ENCODE assay signal across 10 cellular contexts in the genomic region with DNA sequence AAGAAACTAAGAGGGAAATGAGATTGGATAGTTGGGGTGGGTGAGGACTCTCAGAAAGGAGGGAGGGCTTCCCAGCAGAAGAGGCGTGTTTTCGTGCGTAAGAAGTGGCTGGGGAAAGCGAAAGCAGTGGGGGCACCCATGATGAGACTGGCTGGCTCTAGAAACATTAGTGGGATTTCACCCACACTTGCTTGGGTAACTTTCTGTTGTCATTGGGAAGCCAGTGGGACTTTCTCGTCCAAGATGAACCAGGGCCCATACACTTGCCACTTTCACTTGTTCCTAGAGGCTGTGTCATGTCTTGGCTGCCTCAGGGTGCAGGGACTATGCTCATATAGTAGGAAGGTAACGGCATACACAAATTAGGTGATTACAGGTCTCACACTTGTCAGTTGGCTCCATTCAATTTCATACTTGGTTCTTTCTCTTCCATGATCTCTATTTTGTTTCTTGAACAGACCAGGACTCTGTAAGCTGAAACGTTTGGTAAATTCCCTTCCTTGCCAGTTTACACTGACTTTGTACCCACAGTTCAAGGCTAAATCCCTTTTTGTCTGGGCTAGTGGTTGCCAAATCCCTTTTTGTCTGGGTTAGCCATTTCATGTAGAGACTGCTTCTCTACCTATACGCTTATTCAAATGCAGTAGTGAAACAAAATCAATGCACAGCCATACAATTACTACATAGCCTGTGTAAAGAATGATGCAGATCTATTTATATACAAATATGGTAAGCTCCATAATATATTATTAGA. TPM values are rescaled to one million over a fixed set of nuclear protein-coding genes. Genes with fewer than 3 reads are reported as not detected.
DNase-seq lines count a peak whose midpoint lies in the region; ATAC-seq, FAIRE-seq and TF ChIP-seq lines count a peak whose summit lies in the region.
"Had no signal": no experiment of that assay in that cellular context is flagged by ENCODE, and none has a peak within 500 bp of the region (broad histone marks: within the 10 kb centered on the region; RNA-seq: fewer than 3 reads in every experiment).

No MANE protein-coding gene starts in this region.

- no peak for TF ChIP-seq EP300 in sigmoid colon (IDR thresholded peaks at IDR 0.05)

- H3K9me3 ChIP-seq in sigmoid colon (no peaks in the 10 kb centered on the region), GM23248 (ENCODE audit: low read depth) (no peaks in the 10 kb centered on the region), right cardiac atrium (ENCODE audit: control insufficient read depth, low read length) (no peaks in the 10 kb centered on the region)
- H3K9me3 ChIP-seq: Caco-2 had no signal

- no peak overlapping the region for H2AFZ ChIP-seq in GM23248

- H3K4me3 ChIP-seq in sigmoid colon = no peak overlapping the region
- H3K4me3 ChIP-seq in GM23248 = no peak overlapping the region
- H3K4me3 ChIP-seq in right cardiac atrium (ENCODE audit: low read length) = no peak overlapping the region

- no peak overlapping the region for H3K9ac ChIP-seq in GM23248

- H3F3A ChIP-seq in GM23248 (ENCODE audit: insufficient read depth) = no peaks in the 10 kb centered on the region

- WGBS in sigmoid colon, 2 donors = 78 to 80% methylated on average over 8 of the region's 8 CpGs
- 73 to 75% methylated on average over 8 of the region's 8 CpGs for WGBS in GM23248 (ENCODE audit: low coverage in 1 of 2, low lambda C conversion rate in 2 of 2, missing lambda C conversion rate in 2 of 2), 2 experiments
- 82% methylated on average over 8 of the region's 8 CpGs for WGBS in right cardiac atrium

- no peaks in the 10 kb centered on the region for H4K20me1 ChIP-seq in GM23248 (ENCODE audit: insufficient read depth)

- H3K4me1 ChIP-seq in sigmoid colon (peaks cover 0 to 17% (median 13%) of the 10 kb centered on the region in 4 donors), GM23248 (ENCODE audit: insufficient read depth) (peaks cover 10% of the 10 kb centered on the region), right cardiac atrium (ENCODE audit: control insufficient read depth, insufficient read depth, low read length) (no peaks in the 10 kb centered on the region)

- TF ChIP-seq POLR2A in GM12892 (IDR thresholded peaks at IDR 0.05; ENCODE audit: low read depth, low read length) = peak; percentile 27; the same call in 1 of the 2 replicates
- TF ChIP-seq POLR2A in sigmoid colon (IDR thresholded peaks at IDR 0.05) = no peak

- H3K79me2 ChIP-seq in GM23248 (ENCODE audit: insufficient read depth) = no peaks in the 10 kb centered on the region

- no peak for TF ChIP-seq CTCF in sigmoid colon (IDR thresholded peaks at IDR 0.05)

- in situ Hi-C loops in GM23248 (cut with MboI) = no loop called here

- DNase-seq in GM12892 (ENCODE audit: insufficient read length) = no peak
- DNase-seq in activated CD8-positive, alpha-beta memory T cell treated with anti-CD3 and anti-CD28 coated beads, Interleukin-2, amount 50 U/mL, for 24 hours (ENCODE audit: extremely low read depth) = peak; percentile 15
- DNase-seq in sigmoid colon = no peak
- no peak for DNase-seq in GM23248
- DNase-seq in right cardiac atrium = no peak
- DNase-seq in AG08395 (ENCODE audit: low spot score) = no peak

- intact Hi-C loops in sigmoid colon (cut with DNase I) (no loop called here), right cardiac atrium (cut with DNase I) (no loop called here)

- H3K9me2 ChIP-seq in GM23248 (ENCODE audit: insufficient read depth) = no peaks in the 10 kb centered on the region

- H3K36me3 ChIP-seq in sigmoid colon (no peaks in the 10 kb centered on the region), GM23248 (ENCODE audit: low read depth) (no peaks in the 10 kb centered on the region)

- no peak overlapping the region for H3K4me2 ChIP-seq in GM23248 (ENCODE audit: unreplicated experiment)

- FAIRE-seq in GM12892 (lab: Jason Lieb, UNC) = peak; percentile 88

- H3K27me3 ChIP-seq in sigmoid colon (no peaks in the 10 kb centered on the region), GM23248 (replicated peaks; ENCODE audit: insufficient read depth) (no peaks in the 10 kb centered on the region), right cardiac atrium (ENCODE audit: control insufficient read depth, insufficient read depth) (no peaks in the 10 kb centered on the region)

- ATAC-seq in HG02970 (IDR thresholded peaks at IDR 0.05; ENCODE audit: low FRiP score, unreplicated experiment) (peak; percentile 45), right cardiac atrium (no peak), HG03457 (IDR thresholded peaks at IDR 0.05; ENCODE audit: unreplicated experiment) (no peak)

- peak overlapping the region; percentile 34 to 73 (median 50) for H3K27ac ChIP-seq in sigmoid colon
- H3K27ac ChIP-seq in GM23248 = no peak overlapping the region
- no peak overlapping the region for H3K27ac ChIP-seq in right cardiac atrium (ENCODE audit: low read length)

RNA-seq across cellular contexts. Expression of gene CXCR5, which starts 42.0 kb away (rescaled TPM):
- polyA plus RNA-seq in GM12892 (2012; ENCODE audit: missing spikeins) = 2.1 TPM
- total RNA-seq in sigmoid colon = not detected
- 10 to 100 TPM in 1 of 3 donors, under 1 TPM in 2; under 0.01 to 11.5 (median 0.23) TPM for polyA plus RNA-seq in sigmoid colon
- total RNA-seq in GM23248 (2014; rRNA removed; shearing (Covaris generic)) = not detected in 2 replicates
- not detected in 2 replicates for polyA plus RNA-seq in GM23248 (2016; fragmentation: Nextera tagmentation; extraction: Ambion mirVana)
- total RNA-seq in right cardiac atrium = not detected
- 0.34 TPM for polyA plus RNA-seq in right cardiac atrium
- total RNA-seq: Caco-2, ureter had no signal

RNA-seq across cellular contexts. Expression of gene DDX6, which starts 50.7 kb away (rescaled TPM):
- 51.2 TPM for polyA plus RNA-seq in GM12892 (2012; ENCODE audit: missing spikeins)
- 100 to 1,000 TPM in 3 of 4 donors, 10 to 100 TPM in 1; 97.8 to 137 (median 121) TPM for total RNA-seq in sigmoid colon
- polyA plus RNA-seq in sigmoid colon = 10 to 100 TPM; 19.2 to 37.8 (median 20.8) TPM
- 84.6 and 88.9 TPM in 2 replicates for total RNA-seq in GM23248 (2014; rRNA removed; shearing (Covaris generic))
- 20.9 and 21.3 TPM in 2 replicates for polyA plus RNA-seq in GM23248 (2016; fragmentation: Nextera tagmentation; extraction: Ambion mirVana)
- 100 to 1,000 TPM; 126 to 149 (median 139) TPM for total RNA-seq in right cardiac atrium
- 38.0 TPM for polyA plus RNA-seq in right cardiac atrium

Comparison
In these comparisons a context has a peak if more than half of its experiments do, and no peak if none do; other contexts are left out.
1. H3K27ac ChIP-seq: peak in sigmoid colon (4 of 4); none in GM23248 (single experiment) and right cardiac atrium (single experiment).